10 cellular contexts compared by ENCODE assay signal in genomic region chr7:105690286-105690915, GRCh38.
A peak's percentile ranks its signal among the peaks of the same experiment; 100 is the strongest.
DNase-seq lines count a peak whose midpoint lies in the region; ATAC-seq lines count a peak whose summit lies in the region.
"Had no signal": no experiment of that assay in that cellular context is flagged by ENCODE, and none has a peak within 500 bp of the region (broad histone marks: within the 10 kb centered on the region; RNA-seq: fewer than 3 reads in every experiment).

No MANE protein-coding gene starts in this region.

- peak overlapping the region; percentile 2 for H3K27ac ChIP-seq in thymus (ENCODE audit: low read depth)
- H3K27ac ChIP-seq: foreskin keratinocyte had no signal

- no peaks in the 10 kb centered on the region for H3K36me3 ChIP-seq in thymus (ENCODE audit: control insufficient read depth, insufficient read depth)

- intact Hi-C loops in activated CD4-positive, alpha-beta memory T cell treated with anti-CD3 and anti-CD28 coated beads for 36 hours (cut with micrococcal nuclease) = loop anchor here (2.0 to 5.0 kb wide), 2 partner anchors 77 to 332 kb away; no protein-coding TSS in a partner anchor

- peak overlapping the region; percentile 73 for H3K4me3 ChIP-seq in thymus (ENCODE audit: low read length)

- H3K9me3 ChIP-seq in thymus (ENCODE audit: control insufficient read depth) = no peaks in the 10 kb centered on the region

- no peak for ATAC-seq in activated T-cell treated with anti-CD3 and anti-CD28 coated beads, Interleukin-2, amount 50 U/mL, for 72 hours (replicated peaks in 1 of 2)
- ATAC-seq in HG03025 (IDR thresholded peaks at IDR 0.05; ENCODE audit: low FRiP score, unreplicated experiment) = no peak
- ATAC-seq: foreskin keratinocyte had no signal

- no peak for DNase-seq in activated T-cell treated with anti-CD3 and anti-CD28 coated beads, Interleukin-2, amount 50 U/mL, for 72 hours
- DNase-seq in activated T-cell treated with anti-CD3 and anti-CD28 coated beads for 4 hours (no peak), immature natural killer cell (no peak), GM19240 (ENCODE audit: insufficient read length, low spot score) (no peak)
- no peak for DNase-seq in activated CD4-positive, alpha-beta memory T cell treated with anti-CD3 and anti-CD28 coated beads for 36 hours
- DNase-seq in activated CD4-positive, alpha-beta T cell treated with anti-CD3 and anti-CD28 coated beads for 48 hours = no peak
- DNase-seq: foreskin keratinocyte, NCI-H1092 treated with DMSO at 0.1 percent for 48 hours had no signal

- peak overlapping the region; percentile 91 to 99 for H3K4me3 Mint-ChIP-seq in activated T-cell treated with anti-CD3 and anti-CD28 coated beads, Interleukin-2, amount 50 U/mL, for 72 hours
- peak overlapping the region; percentile 78 for H3K4me3 Mint-ChIP-seq in activated CD4-positive, alpha-beta memory T cell treated with anti-CD3 and anti-CD28 coated beads for 36 hours
- peak overlapping the region; percentile 88 to 95 (median 94) for H3K4me3 Mint-ChIP-seq in immature natural killer cell

- no peaks in the 10 kb centered on the region for H3K9me3 Mint-ChIP-seq in activated T-cell treated with anti-CD3 and anti-CD28 coated beads, Interleukin-2, amount 50 U/mL, for 72 hours
- no peaks in the 10 kb centered on the region for H3K9me3 Mint-ChIP-seq in activated CD4-positive, alpha-beta memory T cell treated with anti-CD3 and anti-CD28 coated beads for 36 hours
- H3K9me3 Mint-ChIP-seq in immature natural killer cell = no peaks in the 10 kb centered on the region

- H3K27ac Mint-ChIP-seq in activated T-cell treated with anti-CD3 and anti-CD28 coated beads, Interleukin-2, amount 50 U/mL, for 72 hours = peak overlapping the region; percentile 99
- H3K27ac Mint-ChIP-seq in activated CD4-positive, alpha-beta memory T cell treated with anti-CD3 and anti-CD28 coated beads for 36 hours = peak overlapping the region; percentile 76
- H3K27ac Mint-ChIP-seq in immature natural killer cell = peak overlapping the region; percentile 52 to 95 (median 88)

- no peaks in the 10 kb centered on the region for H3K36me3 Mint-ChIP-seq in activated T-cell treated with anti-CD3 and anti-CD28 coated beads, Interleukin-2, amount 50 U/mL, for 72 hours (ENCODE audit: insufficient read depth in 2 of 2)
- no peaks in the 10 kb centered on the region for H3K36me3 Mint-ChIP-seq in activated CD4-positive, alpha-beta memory T cell treated with anti-CD3 and anti-CD28 coated beads for 36 hours
- H3K36me3 Mint-ChIP-seq in immature natural killer cell = peaks cover 0 to 5% (median 3%) of the 10 kb centered on the region in 3 donors

- peaks cover 50% of the 10 kb centered on the region for H3K4me1 Mint-ChIP-seq in activated T-cell treated with anti-CD3 and anti-CD28 coated beads, Interleukin-2, amount 50 U/mL, for 72 hours (ENCODE audit: low read depth)
- H3K4me1 Mint-ChIP-seq in activated CD4-positive, alpha-beta memory T cell treated with anti-CD3 and anti-CD28 coated beads for 36 hours (ENCODE audit: low read depth) = peaks cover 47% of the 10 kb centered on the region
- H3K4me1 Mint-ChIP-seq in immature natural killer cell = peaks cover 34 to 37% of the 10 kb centered on the region in 2 donors

- POLR2A ChIA-PET in activated CD4-positive, alpha-beta memory T cell treated with anti-CD3 and anti-CD28 coated beads for 36 hours (lab: Charles Lee) = interaction anchor here (1.3 to 1.8 kb wide), 3 partner anchors 13 to 76 kb away, joined by 4 to 6 read pairs (median 5); no protein-coding TSS in a partner anchor

- no peaks in the 10 kb centered on the region for H3K27me3 Mint-ChIP-seq in activated T-cell treated with anti-CD3 and anti-CD28 coated beads, Interleukin-2, amount 50 U/mL, for 72 hours (ENCODE audit: low read depth)
- H3K27me3 Mint-ChIP-seq in activated CD4-positive, alpha-beta memory T cell treated with anti-CD3 and anti-CD28 coated beads for 36 hours = no peaks in the 10 kb centered on the region
- H3K27me3 Mint-ChIP-seq in immature natural killer cell (ENCODE audit: low read depth in 3 of 3) = peaks cover 0 to 13% (median 10%) of the 10 kb centered on the region in 3 donors

- no peaks in the 10 kb centered on the region for H3K27me3 ChIP-seq in thymus (ENCODE audit: control insufficient read depth, insufficient read depth)
- H3K27me3 ChIP-seq: foreskin keratinocyte had no signal

- H3K4me1 ChIP-seq in thymus (ENCODE audit: control insufficient read depth, insufficient read depth, low read length) = peaks cover 5% of the 10 kb centered on the region
- H3K4me1 ChIP-seq: foreskin keratinocyte had no signal

- WGBS in thymus = 97% methylated on average over 19 of the region's 19 CpGs

- CTCF ChIA-PET in activated CD4-positive, alpha-beta memory T cell treated with anti-CD3 and anti-CD28 coated beads for 36 hours (lab: Charles Lee) = interaction anchor here (0.9 to 1.5 kb wide), 2 partner anchors 10 to 33 kb away, joined by 3 to 8 read pairs; no protein-coding TSS in a partner anchor
